14 cellular contexts compared by ENCODE assay signal in genomic region chr17:41539979-41540701, GRCh38. TPM values are rescaled to one million over a fixed set of nuclear protein-coding genes. Genes with fewer than 3 reads are reported as not detected.
DNase-seq lines count a peak whose midpoint lies in the region; ATAC-seq and TF ChIP-seq lines count a peak whose summit lies in the region.
"Had no signal": no experiment of that assay in that cellular context is flagged by ENCODE, and none has a peak within 500 bp of the region (broad histone marks: within the 10 kb centered on the region; RNA-seq: fewer than 3 reads in every experiment).

No MANE protein-coding gene starts in this region.

- no TSS peak for BruUV-seq in PC-3 (replicated peaks; lab: Mats Ljungman, UMichigan)

- TF ChIP-seq CTCF in PC-3 (conservative IDR thresholded peaks at IDR 0.05; ENCODE audit: low read depth, low read length) (no peak), progenitor cell of endocrine pancreas (IDR thresholded peaks at IDR 0.05; ENCODE audit: unreplicated experiment) (no peak)

- H3K36me3 ChIP-seq in PC-3 (ENCODE audit: low read depth, low read length) = no peaks in the 10 kb centered on the region
- H3K36me3 ChIP-seq: lower lobe of right lung had no signal

- POLR2A ChIA-PET in activated naive CD8-positive, alpha-beta T cell treated with anti-CD3 and anti-CD28 coated beads, Interleukin-2, amount 10 ng/mL, durations not matched to agents 7 days and 5 days (lab: Charles Lee) = interaction anchor here (0.8 kb wide), 1 partner anchor 14 kb away, joined by 4 read pairs; no protein-coding TSS in a partner anchor
- POLR2A ChIA-PET in PC-3 (lab: Charles Lee; ENCODE audit: unreplicated experiment) = interaction anchor here (0.6 to 0.8 kb wide), 2 partner anchors 10 to 620 kb away, joined by 4 to 6 read pairs; no protein-coding TSS in a partner anchor

- DNase-seq in activated naive CD8-positive, alpha-beta T cell treated with anti-CD3 and anti-CD28 coated beads, Interleukin-2, amount 10 ng/mL, durations not matched to agents 7 days and 5 days = peak; percentile 8
- DNase-seq in activated naive CD8-positive, alpha-beta T cell treated with anti-CD3 and anti-CD28 coated beads, Interleukin-2, amount 50 U/mL, for 24 hours = no peak
- DNase-seq in PC-3 = no peak
- DNase-seq in progenitor cell of endocrine pancreas (ENCODE audit: low spot score, unreplicated experiment) = no peak
- no peak for DNase-seq in midbrain (lab: John Stamatoyannopoulos, UW)
- no peak for DNase-seq in globus pallidus (ENCODE audit: low spot score)
- DNase-seq: activated CD4-positive, alpha-beta T cell treated with anti-CD3 and anti-CD28 coated beads, Interleukin-2, amount 10 ng/mL, durations not matched to agents 24 days and 14 days; activated effector memory CD4-positive, alpha-beta T cell treated with Interleukin-2 at 50 U/mL for 16 hours; GF-D8; lower lobe of right lung; NK-92 treated with Interleukin-12 subunit alpha and Interleukin-12 subunit beta, amount 100 ng/mL, for 24 hours; stimulated activated CD4-positive, alpha-beta T cell treated with anti-CD3 and anti-CD28 coated beads, Interleukin-1b, Interleukin-23, amount 100 ng/mL, for 48 hours had no signal

- no peaks in the 10 kb centered on the region for H3F3A ChIP-seq in PC-3 (ENCODE audit: low read length, unreplicated experiment)

- no peak overlapping the region for H3K27ac Mint-ChIP-seq in activated naive CD8-positive, alpha-beta T cell treated with anti-CD3 and anti-CD28 coated beads, Interleukin-2, amount 10 ng/mL, durations not matched to agents 7 days and 5 days
- H3K27ac Mint-ChIP-seq in activated naive CD8-positive, alpha-beta T cell treated with anti-CD3 and anti-CD28 coated beads, Interleukin-2, amount 50 U/mL, for 24 hours = no peak overlapping the region
- peak overlapping the region; percentile 3 for H3K27ac Mint-ChIP-seq in progenitor cell of endocrine pancreas
- H3K27ac Mint-ChIP-seq: activated CD4-positive, alpha-beta T cell treated with anti-CD3 and anti-CD28 coated beads, Interleukin-2, amount 10 ng/mL, durations not matched to agents 24 days and 14 days; stimulated activated effector memory CD8-positive, alpha-beta T cell treated with anti-CD3 and anti-CD28 coated beads, Interleukin-12 subunit alpha, Interleukin-12 subunit beta, amount 100 ng/mL, for 72 hours had no signal

- H3K9ac ChIP-seq in PC-3 (ENCODE audit: low read length) = peak overlapping the region; percentile 16; the same call in 1 of the 2 replicates
- H3K9ac ChIP-seq: parathyroid adenoma had no signal

- peak overlapping the region; percentile 43 for H3K4me2 ChIP-seq in PC-3 (ENCODE audit: low read length)

- no peaks in the 10 kb centered on the region for H3K9me2 ChIP-seq in PC-3 (replicated peaks; ENCODE audit: low read length)

- H3K4me3 Mint-ChIP-seq in activated naive CD8-positive, alpha-beta T cell treated with anti-CD3 and anti-CD28 coated beads, Interleukin-2, amount 10 ng/mL, durations not matched to agents 7 days and 5 days = no peak overlapping the region
- no peak overlapping the region for H3K4me3 Mint-ChIP-seq in activated naive CD8-positive, alpha-beta T cell treated with anti-CD3 and anti-CD28 coated beads, Interleukin-2, amount 50 U/mL, for 24 hours
- H3K4me3 Mint-ChIP-seq in progenitor cell of endocrine pancreas (ENCODE audit: low read depth) = no peak overlapping the region
- H3K4me3 Mint-ChIP-seq: activated CD4-positive, alpha-beta T cell treated with anti-CD3 and anti-CD28 coated beads, Interleukin-2, amount 10 ng/mL, durations not matched to agents 24 days and 14 days; stimulated activated effector memory CD8-positive, alpha-beta T cell treated with anti-CD3 and anti-CD28 coated beads, Interleukin-12 subunit alpha, Interleukin-12 subunit beta, amount 100 ng/mL, for 72 hours had no signal

- no peaks in the 10 kb centered on the region for H3K9me3 ChIP-seq in PC-3 (ENCODE audit: low read length)
- H3K9me3 ChIP-seq: lower lobe of right lung had no signal

- CTCF ChIA-PET in PC-3 (lab: Charles Lee) = no interaction called here

- no peaks in the 10 kb centered on the region for H3K4me1 Mint-ChIP-seq in activated naive CD8-positive, alpha-beta T cell treated with anti-CD3 and anti-CD28 coated beads, Interleukin-2, amount 10 ng/mL, durations not matched to agents 7 days and 5 days
- no peaks in the 10 kb centered on the region for H3K4me1 Mint-ChIP-seq in activated naive CD8-positive, alpha-beta T cell treated with anti-CD3 and anti-CD28 coated beads, Interleukin-2, amount 50 U/mL, for 24 hours
- H3K4me1 Mint-ChIP-seq in progenitor cell of endocrine pancreas (ENCODE audit: low read depth) = peaks cover 54% of the 10 kb centered on the region
- H3K4me1 Mint-ChIP-seq: activated CD4-positive, alpha-beta T cell treated with anti-CD3 and anti-CD28 coated beads, Interleukin-2, amount 10 ng/mL, durations not matched to agents 24 days and 14 days; stimulated activated effector memory CD8-positive, alpha-beta T cell treated with anti-CD3 and anti-CD28 coated beads, Interleukin-12 subunit alpha, Interleukin-12 subunit beta, amount 100 ng/mL, for 72 hours had no signal

- ATAC-seq in activated naive CD8-positive, alpha-beta T cell treated with anti-CD3 and anti-CD28 coated beads, Interleukin-2, amount 10 ng/mL, durations not matched to agents 7 days and 5 days (ENCODE audit: low read depth) = no peak
- no peak for ATAC-seq in activated naive CD8-positive, alpha-beta T cell treated with anti-CD3 and anti-CD28 coated beads, Interleukin-2, amount 50 U/mL, for 24 hours
- ATAC-seq in PC-3 = no peak
- ATAC-seq: lower lobe of right lung; stimulated activated effector memory CD8-positive, alpha-beta T cell treated with anti-CD3 and anti-CD28 coated beads, Interleukin-12 subunit alpha, Interleukin-12 subunit beta, amount 100 ng/mL, for 72 hours had no signal

- no peak overlapping the region for H3K4me3 ChIP-seq in PC-3 (ENCODE audit: low read length)
- H3K4me3 ChIP-seq: lower lobe of right lung had no signal

- H3K27me3 Mint-ChIP-seq in activated naive CD8-positive, alpha-beta T cell treated with anti-CD3 and anti-CD28 coated beads, Interleukin-2, amount 10 ng/mL, durations not matched to agents 7 days and 5 days = peaks cover 11% of the 10 kb centered on the region
- peaks cover 8% of the 10 kb centered on the region for H3K27me3 Mint-ChIP-seq in activated naive CD8-positive, alpha-beta T cell treated with anti-CD3 and anti-CD28 coated beads, Interleukin-2, amount 50 U/mL, for 24 hours
- H3K27me3 Mint-ChIP-seq in progenitor cell of endocrine pancreas = no peaks in the 10 kb centered on the region

- intact Hi-C loops in PC-3 (cut with micrococcal nuclease) = loop anchor here (10.0 kb wide), 1 partner anchor 735 kb away; no protein-coding TSS in a partner anchor

- H3K9me3 Mint-ChIP-seq in activated naive CD8-positive, alpha-beta T cell treated with anti-CD3 and anti-CD28 coated beads, Interleukin-2, amount 10 ng/mL, durations not matched to agents 7 days and 5 days = no peaks in the 10 kb centered on the region
- H3K9me3 Mint-ChIP-seq in activated naive CD8-positive, alpha-beta T cell treated with anti-CD3 and anti-CD28 coated beads, Interleukin-2, amount 50 U/mL, for 24 hours = no peaks in the 10 kb centered on the region
- H3K9me3 Mint-ChIP-seq in progenitor cell of endocrine pancreas (ENCODE audit: low read depth) = no peaks in the 10 kb centered on the region
- H3K9me3 Mint-ChIP-seq: activated CD4-positive, alpha-beta T cell treated with anti-CD3 and anti-CD28 coated beads, Interleukin-2, amount 10 ng/mL, durations not matched to agents 24 days and 14 days; stimulated activated effector memory CD8-positive, alpha-beta T cell treated with anti-CD3 and anti-CD28 coated beads, Interleukin-12 subunit alpha, Interleukin-12 subunit beta, amount 100 ng/mL, for 72 hours had no signal

- H3K4me1 ChIP-seq in PC-3 (ENCODE audit: insufficient read depth, low read length) = peaks cover 74% of the 10 kb centered on the region
- H3K4me1 ChIP-seq: lower lobe of right lung, parathyroid adenoma had no signal

- peak overlapping the region; percentile 85 for H3K27ac ChIP-seq in PC-3 (ENCODE audit: low read length)
- H3K27ac ChIP-seq: lower lobe of right lung, parathyroid adenoma had no signal

- no peaks in the 10 kb centered on the region for H3K36me3 Mint-ChIP-seq in activated naive CD8-positive, alpha-beta T cell treated with anti-CD3 and anti-CD28 coated beads, Interleukin-2, amount 10 ng/mL, durations not matched to agents 7 days and 5 days
- H3K36me3 Mint-ChIP-seq in activated naive CD8-positive, alpha-beta T cell treated with anti-CD3 and anti-CD28 coated beads, Interleukin-2, amount 50 U/mL, for 24 hours (ENCODE audit: low read depth) = no peaks in the 10 kb centered on the region
- H3K36me3 Mint-ChIP-seq in progenitor cell of endocrine pancreas (ENCODE audit: insufficient read depth) = no peaks in the 10 kb centered on the region
- H3K36me3 Mint-ChIP-seq: stimulated activated effector memory CD8-positive, alpha-beta T cell treated with anti-CD3 and anti-CD28 coated beads, Interleukin-12 subunit alpha, Interleukin-12 subunit beta, amount 100 ng/mL, for 72 hours had no signal

- no peak overlapping the region for H2AFZ ChIP-seq in PC-3 (ENCODE audit: low read length)
- H2AFZ ChIP-seq: parathyroid adenoma had no signal

- H3K27me3 ChIP-seq in PC-3 (ENCODE audit: low read length) = no peaks in the 10 kb centered on the region

- no peaks in the 10 kb centered on the region for H4K20me1 ChIP-seq in PC-3 (ENCODE audit: low read length)

- 0 out of 2 replicates have a peak, but pooled peaks cover 5% of the 10 kb centered on the region for H3K79me2 ChIP-seq in PC-3 (ENCODE audit: low read length)
- H3K79me2 ChIP-seq: parathyroid adenoma had no signal

RNA-seq across cellular contexts. Expression of gene KRT19, which starts 12.0 kb away (rescaled TPM):
- total RNA-seq in activated naive CD8-positive, alpha-beta T cell treated with anti-CD3 and anti-CD28 coated beads, Interleukin-2, amount 10 ng/mL, durations not matched to agents 7 days and 5 days = not detected
- 2,299 and 2,451 TPM in 2 replicates for total RNA-seq in PC-3 (2014; rRNA removed)
- total RNA-seq in progenitor cell of endocrine pancreas = 398 and 429 TPM in 2 replicates
- total RNA-seq: activated CD4-positive, alpha-beta T cell treated with anti-CD3 and anti-CD28 coated beads, Interleukin-2, amount 10 ng/mL, durations not matched to agents 24 days and 14 days had no signal

RNA-seq across cellular contexts. Expression of gene KRT15, which starts 21.4 kb away (rescaled TPM):
- not detected for total RNA-seq in activated naive CD8-positive, alpha-beta T cell treated with anti-CD3 and anti-CD28 coated beads, Interleukin-2, amount 10 ng/mL, durations not matched to agents 7 days and 5 days
- total RNA-seq in PC-3 (2014; rRNA removed) (121 and 144 TPM in 2 replicates), progenitor cell of endocrine pancreas (2.9 TPM in 2 replicates)
- total RNA-seq: activated CD4-positive, alpha-beta T cell treated with anti-CD3 and anti-CD28 coated beads, Interleukin-2, amount 10 ng/mL, durations not matched to agents 24 days and 14 days had no signal

RNA-seq across cellular contexts. Expression of gene KRT9, which starts 31.7 kb away (rescaled TPM):
- not detected for total RNA-seq in activated naive CD8-positive, alpha-beta T cell treated with anti-CD3 and anti-CD28 coated beads, Interleukin-2, amount 10 ng/mL, durations not matched to agents 7 days and 5 days
- total RNA-seq in PC-3 (2014; rRNA removed) (1.0 TPM in 1 of 2 replicates, not detected in the other), progenitor cell of endocrine pancreas (not detected in 2 replicates)
- total RNA-seq: activated CD4-positive, alpha-beta T cell treated with anti-CD3 and anti-CD28 coated beads, Interleukin-2, amount 10 ng/mL, durations not matched to agents 24 days and 14 days; lower lobe of right lung had no signal

RNA-seq across cellular contexts. Expression of gene KRT13, which starts 34.7 kb away (rescaled TPM):
- not detected for total RNA-seq in activated naive CD8-positive, alpha-beta T cell treated with anti-CD3 and anti-CD28 coated beads, Interleukin-2, amount 10 ng/mL, durations not matched to agents 7 days and 5 days
- total RNA-seq in PC-3 (2014; rRNA removed) (1.4 TPM in 2 replicates), progenitor cell of endocrine pancreas (not detected in 2 replicates)
- total RNA-seq: activated CD4-positive, alpha-beta T cell treated with anti-CD3 and anti-CD28 coated beads, Interleukin-2, amount 10 ng/mL, durations not matched to agents 24 days and 14 days had no signal

RNA-seq across cellular contexts. Expression of gene KRT14, which starts 46.6 kb away (rescaled TPM):
- total RNA-seq in activated naive CD8-positive, alpha-beta T cell treated with anti-CD3 and anti-CD28 coated beads, Interleukin-2, amount 10 ng/mL, durations not matched to agents 7 days and 5 days = not detected
- total RNA-seq in PC-3 (2014; rRNA removed) (0.15 TPM in 1 of 2 replicates, not detected in the other), progenitor cell of endocrine pancreas (not detected in 2 replicates)
- total RNA-seq: activated CD4-positive, alpha-beta T cell treated with anti-CD3 and anti-CD28 coated beads, Interleukin-2, amount 10 ng/mL, durations not matched to agents 24 days and 14 days; lower lobe of right lung had no signal

Comparison
In these comparisons a context has a peak if more than half of its experiments do, and no peak if none do; other contexts are left out.
1. RNA of gene KRT19, which starts 12.0 kb away (total RNA-seq): 2,299 to 2,451 TPM in PC-3 and 398 to 429 TPM in progenitor cell of endocrine pancreas; not detected in activated naive CD8-positive, alpha-beta T cell treated with anti-CD3 and anti-CD28 coated beads, Interleukin-2, amount 10 ng/mL, durations not matched to agents 7 days and 5 days; every median in the first group is over 100 times any median in the second.
2. RNA of gene KRT15, which starts 21.4 kb away (total RNA-seq): 121 to 144 TPM in PC-3; 2.9 TPM in progenitor cell of endocrine pancreas and not detected in activated naive CD8-positive, alpha-beta T cell treated with anti-CD3 and anti-CD28 coated beads, Interleukin-2, amount 10 ng/mL, durations not matched to agents 7 days and 5 days; every median in the first group is over 10 times any median in the second.